Comparison of ENCODE assay signal across 8 cellular contexts in the genomic region with DNA sequence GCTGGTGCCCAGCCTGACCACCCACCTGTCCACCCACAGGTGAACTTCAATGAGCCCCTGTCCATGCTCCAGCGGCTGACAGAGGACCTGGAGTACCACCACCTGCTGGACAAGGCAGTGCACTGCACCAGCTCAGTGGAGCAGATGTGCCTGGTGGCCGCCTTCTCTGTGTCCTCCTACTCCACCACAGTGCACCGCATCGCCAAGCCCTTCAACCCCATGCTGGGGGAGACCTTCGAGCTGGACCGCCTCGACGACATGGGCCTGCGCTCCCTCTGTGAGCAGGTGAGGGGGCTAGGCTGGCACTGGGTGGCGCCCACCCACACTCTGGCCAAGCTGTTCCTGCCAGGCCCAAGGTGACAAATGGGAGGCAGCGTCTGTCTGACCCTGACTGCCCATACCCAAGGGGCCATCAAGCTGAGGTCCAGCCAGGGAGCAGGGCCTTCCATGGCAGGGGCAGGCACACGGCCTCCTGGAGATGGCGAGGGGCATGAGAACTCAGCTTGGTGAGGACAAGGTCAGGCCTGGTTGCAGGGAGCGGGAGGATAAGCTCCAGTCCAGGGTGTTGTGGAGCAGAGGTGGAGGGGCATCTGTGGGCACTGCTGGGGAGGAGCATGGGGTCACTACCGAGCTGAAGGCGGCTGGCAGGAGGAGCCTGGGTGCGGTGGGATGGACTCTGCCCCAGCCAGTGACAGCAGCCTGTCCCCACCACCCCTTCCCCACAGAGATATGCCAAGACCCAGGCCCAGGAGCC.
A peak's percentile ranks its signal among the peaks of the same experiment; 100 is the strongest.
DNase-seq lines count a peak whose midpoint lies in the region; ATAC-seq and TF ChIP-seq lines count a peak whose summit lies in the region.

No MANE protein-coding gene starts in this region.

- no peaks in the 10 kb centered on the region for H3K9me3 ChIP-seq in CD8-positive, alpha-beta T cell (ENCODE audit: low read length)

- CTCF ChIA-PET in CD8-positive, alpha-beta T cell (lab: Charles Lee): interaction anchor here (0.6 to 3.4 kb wide), 5 partner anchors 12 to 256 kb away, joined by 3 to 22 read pairs (median 5); partner anchors contain the start of gene SLC35E4
- CTCF ChIA-PET in activated CD8-positive, alpha-beta memory T cell treated with anti-CD3 and anti-CD28 coated beads, Interleukin-2, amount 10 ng/mL, durations not matched to agents 7 days and 5 days (lab: Charles Lee): interaction anchor here (0.5 to 2.1 kb wide), 7 partner anchors 10 to 268 kb away, joined by 3 to 9 read pairs (median 4); no protein-coding TSS in a partner anchor

- no peak overlapping the region for H3K4me3 Mint-ChIP-seq in CD8-positive, alpha-beta T cell
- H3K4me3 Mint-ChIP-seq in activated CD8-positive, alpha-beta memory T cell treated with anti-CD3 and anti-CD28 coated beads, Interleukin-2, amount 10 ng/mL, durations not matched to agents 7 days and 5 days: no peak overlapping the region
- no peak overlapping the region for H3K4me3 Mint-ChIP-seq in progenitor cell of endocrine pancreas (ENCODE audit: low read depth)

- H3K36me3 ChIP-seq in CD8-positive, alpha-beta T cell (ENCODE audit: insufficient read depth, low read length): peaks cover 4% of the 10 kb centered on the region

- DNase-seq in CD8-positive, alpha-beta T cell: peak in 3 of 7 experiments; percentile 16 to 33 (median 23)
- peak; percentile 76 for DNase-seq in HuH-7.5 (ENCODE audit: low spot score)
- peak; percentile 49 for DNase-seq in activated CD8-positive, alpha-beta memory T cell treated with anti-CD3 and anti-CD28 coated beads, Interleukin-2, amount 10 ng/mL, durations not matched to agents 7 days and 5 days
- DNase-seq in fibroblast of villous mesenchyme (ENCODE audit: low read depth): peak; percentile 8
- peak; percentile 51 for DNase-seq in progenitor cell of endocrine pancreas (ENCODE audit: low spot score, unreplicated experiment)
- DNase-seq in GF-D8 (lab: John Stamatoyannopoulos, UW): no peak

- H3K27ac ChIP-seq in CD8-positive, alpha-beta T cell (ENCODE audit: low read depth, low read length): no peak overlapping the region

- no peaks in the 10 kb centered on the region for H3K9me3 Mint-ChIP-seq in CD8-positive, alpha-beta T cell
- H3K9me3 Mint-ChIP-seq in activated CD8-positive, alpha-beta memory T cell treated with anti-CD3 and anti-CD28 coated beads, Interleukin-2, amount 10 ng/mL, durations not matched to agents 7 days and 5 days (ENCODE audit: low read depth): no peaks in the 10 kb centered on the region
- H3K9me3 Mint-ChIP-seq in progenitor cell of endocrine pancreas (ENCODE audit: low read depth): no peaks in the 10 kb centered on the region

- peaks cover 23% of the 10 kb centered on the region for H3K4me1 ChIP-seq in CD8-positive, alpha-beta T cell (ENCODE audit: insufficient read depth, low read length)

- no peaks in the 10 kb centered on the region for H3K27me3 Mint-ChIP-seq in CD8-positive, alpha-beta T cell (ENCODE audit: low read depth)
- no peaks in the 10 kb centered on the region for H3K27me3 Mint-ChIP-seq in activated CD8-positive, alpha-beta memory T cell treated with anti-CD3 and anti-CD28 coated beads, Interleukin-2, amount 10 ng/mL, durations not matched to agents 7 days and 5 days
- peaks cover 3% of the 10 kb centered on the region for H3K27me3 Mint-ChIP-seq in progenitor cell of endocrine pancreas

- H3K4me1 Mint-ChIP-seq in CD8-positive, alpha-beta T cell (ENCODE audit: low read depth): peaks cover 23% of the 10 kb centered on the region
- H3K4me1 Mint-ChIP-seq in activated CD8-positive, alpha-beta memory T cell treated with anti-CD3 and anti-CD28 coated beads, Interleukin-2, amount 10 ng/mL, durations not matched to agents 7 days and 5 days: peaks cover 3% of the 10 kb centered on the region
- H3K4me1 Mint-ChIP-seq in progenitor cell of endocrine pancreas (ENCODE audit: low read depth): no peaks in the 10 kb centered on the region

- no peak overlapping the region for H3K27ac Mint-ChIP-seq in CD8-positive, alpha-beta T cell
- H3K27ac Mint-ChIP-seq in activated CD8-positive, alpha-beta memory T cell treated with anti-CD3 and anti-CD28 coated beads, Interleukin-2, amount 10 ng/mL, durations not matched to agents 7 days and 5 days: no peak overlapping the region
- H3K27ac Mint-ChIP-seq in progenitor cell of endocrine pancreas: no peak overlapping the region

- intact Hi-C loops in CD8-positive, alpha-beta T cell (cut with DNase I, micrococcal nuclease): loop anchor here in 1 of 2 experiments (2.0 kb wide), 1 partner anchor 30 kb away; no protein-coding TSS in a partner anchor

- H3K36me3 Mint-ChIP-seq in CD8-positive, alpha-beta T cell: peaks cover 25% of the 10 kb centered on the region
- no peaks in the 10 kb centered on the region for H3K36me3 Mint-ChIP-seq in activated CD8-positive, alpha-beta memory T cell treated with anti-CD3 and anti-CD28 coated beads, Interleukin-2, amount 10 ng/mL, durations not matched to agents 7 days and 5 days
- peaks cover 11% of the 10 kb centered on the region for H3K36me3 Mint-ChIP-seq in progenitor cell of endocrine pancreas (ENCODE audit: insufficient read depth)

- ATAC-seq in CD8-positive, alpha-beta T cell: peak; percentile 70
- ATAC-seq in activated CD8-positive, alpha-beta memory T cell treated with anti-CD3 and anti-CD28 coated beads, Interleukin-2, amount 10 ng/mL, durations not matched to agents 7 days and 5 days: peak; percentile 57
- ATAC-seq in GM21528 (IDR thresholded peaks at IDR 0.05; ENCODE audit: low FRiP score, unreplicated experiment) (no peak), HG02938 (IDR thresholded peaks at IDR 0.05; ENCODE audit: unreplicated experiment) (no peak)

- POLR2A ChIA-PET in CD8-positive, alpha-beta T cell (lab: Charles Lee): no interaction called here

- no peaks in the 10 kb centered on the region for H3K27me3 ChIP-seq in CD8-positive, alpha-beta T cell (ENCODE audit: insufficient read depth, low read length)

- H3K4me3 ChIP-seq in CD8-positive, alpha-beta T cell (ENCODE audit: low read depth, low read length): no peak overlapping the region
- no peak overlapping the region for H3K4me3 ChIP-seq in fibroblast of villous mesenchyme (ENCODE audit: low read depth, low read length)

- TF ChIP-seq CTCF in CD8-positive, alpha-beta T cell (IDR thresholded peaks at IDR 0.05): peak; percentile 65
- TF ChIP-seq CTCF in fibroblast of villous mesenchyme (IDR thresholded peaks at IDR 0.05; ENCODE audit: insufficient read depth, low read depth, low read length) (peak; percentile 68), progenitor cell of endocrine pancreas (IDR thresholded peaks at IDR 0.05; ENCODE audit: unreplicated experiment) (peak; percentile 82)

Comparison
In these comparisons a context has a peak if more than half of its experiments do, and no peak if none do; other contexts are left out.
1. ATAC-seq: peak in CD8-positive, alpha-beta T cell (single experiment) and activated CD8-positive, alpha-beta memory T cell treated with anti-CD3 and anti-CD28 coated beads, Interleukin-2, amount 10 ng/mL, durations not matched to agents 7 days and 5 days (single experiment); none in GM21528 (single experiment) and HG02938 (single experiment).
2. Peak in every context shown above with its lines, with median percentiles within 50 percentile points of each other: CTCF ChIP-seq.